Comparison of ENCODE assay signal across 1 cellular context in the genomic region with DNA sequence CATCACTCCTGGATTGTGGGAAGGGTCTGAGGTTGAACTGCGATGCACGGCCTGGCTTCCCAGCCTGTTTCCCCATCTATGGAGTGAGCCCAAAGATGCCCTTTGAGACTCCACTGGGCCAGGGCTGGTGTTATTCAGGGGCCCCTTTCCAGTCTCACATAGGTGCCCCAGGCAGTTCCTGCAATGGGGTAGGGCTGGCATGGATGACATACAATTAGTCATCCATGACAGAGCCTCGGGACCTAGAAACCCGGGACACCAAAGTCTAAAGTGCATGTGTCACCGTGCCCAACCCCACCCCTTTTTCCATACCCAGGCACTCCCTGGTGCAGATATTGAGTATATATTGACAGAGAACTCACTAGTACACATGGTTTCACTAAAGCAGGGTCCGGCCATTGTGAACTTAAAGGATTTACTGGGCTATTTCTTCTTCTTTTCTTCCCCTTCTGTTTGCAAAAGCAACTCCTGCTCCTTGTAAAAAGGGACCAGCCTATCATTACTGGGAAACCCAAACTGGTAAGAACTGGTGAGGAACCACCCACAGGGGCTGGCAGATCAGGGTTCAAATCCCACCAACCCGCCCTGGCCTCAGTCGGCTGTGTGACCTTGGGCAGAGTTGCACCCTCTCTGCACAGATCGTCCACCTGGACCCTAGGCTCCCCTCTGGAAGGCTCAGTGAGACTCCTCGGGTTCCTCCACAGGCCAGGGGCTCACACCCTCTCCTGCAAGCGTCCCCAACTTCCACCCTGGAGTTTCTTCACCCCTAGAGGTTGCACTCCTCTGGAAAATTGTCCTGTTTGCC.
A peak's percentile ranks its signal among the peaks of the same experiment; 100 is the strongest.
TF ChIP-seq lines count a peak whose summit lies in the region.

No MANE protein-coding gene starts in this region.

TF ChIP-seq in liver, 16 proteins besides CTCF, POLR2A, EP300 and RAD21 (continued from another document):
- TF ChIP-seq, protein P1, sequence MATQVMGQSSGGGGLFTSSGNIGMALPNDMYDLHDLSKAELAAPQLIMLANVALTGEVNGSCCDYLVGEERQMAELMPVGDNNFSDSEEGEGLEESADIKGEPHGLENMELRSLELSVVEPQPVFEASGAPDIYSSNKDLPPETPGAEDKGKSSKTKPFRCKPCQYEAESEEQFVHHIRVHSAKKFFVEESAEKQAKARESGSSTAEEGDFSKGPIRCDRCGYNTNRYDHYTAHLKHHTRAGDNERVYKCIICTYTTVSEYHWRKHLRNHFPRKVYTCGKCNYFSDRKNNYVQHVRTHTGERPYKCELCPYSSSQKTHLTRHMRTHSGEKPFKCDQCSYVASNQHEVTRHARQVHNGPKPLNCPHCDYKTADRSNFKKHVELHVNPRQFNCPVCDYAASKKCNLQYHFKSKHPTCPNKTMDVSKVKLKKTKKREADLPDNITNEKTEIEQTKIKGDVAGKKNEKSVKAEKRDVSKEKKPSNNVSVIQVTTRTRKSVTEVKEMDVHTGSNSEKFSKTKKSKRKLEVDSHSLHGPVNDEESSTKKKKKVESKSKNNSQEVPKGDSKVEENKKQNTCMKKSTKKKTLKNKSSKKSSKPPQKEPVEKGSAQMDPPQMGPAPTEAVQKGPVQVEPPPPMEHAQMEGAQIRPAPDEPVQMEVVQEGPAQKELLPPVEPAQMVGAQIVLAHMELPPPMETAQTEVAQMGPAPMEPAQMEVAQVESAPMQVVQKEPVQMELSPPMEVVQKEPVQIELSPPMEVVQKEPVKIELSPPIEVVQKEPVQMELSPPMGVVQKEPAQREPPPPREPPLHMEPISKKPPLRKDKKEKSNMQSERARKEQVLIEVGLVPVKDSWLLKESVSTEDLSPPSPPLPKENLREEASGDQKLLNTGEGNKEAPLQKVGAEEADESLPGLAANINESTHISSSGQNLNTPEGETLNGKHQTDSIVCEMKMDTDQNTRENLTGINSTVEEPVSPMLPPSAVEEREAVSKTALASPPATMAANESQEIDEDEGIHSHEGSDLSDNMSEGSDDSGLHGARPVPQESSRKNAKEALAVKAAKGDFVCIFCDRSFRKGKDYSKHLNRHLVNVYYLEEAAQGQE (IDR thresholded peaks at IDR 0.05), result peak; percentile 77
- TF ChIP-seq GABPA (IDR thresholded peaks at IDR 0.05 in 1 of 2, conservative IDR thresholded peaks at IDR 0.05 in 1 of 2), result peak in 1 of 2 donors; percentile 52
- TF ChIP-seq TAF1 (conservative IDR thresholded peaks at IDR 0.05), result no peak
- peak; percentile 91 for TF ChIP-seq HNF4G (IDR thresholded peaks at IDR 0.05)
- TF ChIP-seq, protein P2, sequence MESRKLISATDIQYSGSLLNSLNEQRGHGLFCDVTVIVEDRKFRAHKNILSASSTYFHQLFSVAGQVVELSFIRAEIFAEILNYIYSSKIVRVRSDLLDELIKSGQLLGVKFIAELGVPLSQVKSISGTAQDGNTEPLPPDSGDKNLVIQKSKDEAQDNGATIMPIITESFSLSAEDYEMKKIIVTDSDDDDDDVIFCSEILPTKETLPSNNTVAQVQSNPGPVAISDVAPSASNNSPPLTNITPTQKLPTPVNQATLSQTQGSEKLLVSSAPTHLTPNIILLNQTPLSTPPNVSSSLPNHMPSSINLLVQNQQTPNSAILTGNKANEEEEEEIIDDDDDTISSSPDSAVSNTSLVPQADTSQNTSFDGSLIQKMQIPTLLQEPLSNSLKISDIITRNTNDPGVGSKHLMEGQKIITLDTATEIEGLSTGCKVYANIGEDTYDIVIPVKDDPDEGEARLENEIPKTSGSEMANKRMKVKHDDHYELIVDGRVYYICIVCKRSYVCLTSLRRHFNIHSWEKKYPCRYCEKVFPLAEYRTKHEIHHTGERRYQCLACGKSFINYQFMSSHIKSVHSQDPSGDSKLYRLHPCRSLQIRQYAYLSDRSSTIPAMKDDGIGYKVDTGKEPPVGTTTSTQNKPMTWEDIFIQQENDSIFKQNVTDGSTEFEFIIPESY (IDR thresholded peaks at IDR 0.05), result no peak
- no peak for TF ChIP-seq NR2F2 (IDR thresholded peaks at IDR 0.05)
- TF ChIP-seq JUND (IDR thresholded peaks at IDR 0.05), result peak; percentile 94 to 97
- TF ChIP-seq, protein P3, sequence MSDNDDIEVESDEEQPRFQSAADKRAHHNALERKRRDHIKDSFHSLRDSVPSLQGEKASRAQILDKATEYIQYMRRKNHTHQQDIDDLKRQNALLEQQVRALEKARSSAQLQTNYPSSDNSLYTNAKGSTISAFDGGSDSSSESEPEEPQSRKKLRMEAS (IDR thresholded peaks at IDR 0.05), result no peak
- TF ChIP-seq YY1 (IDR thresholded peaks at IDR 0.05), result peak; percentile 95
- TF ChIP-seq EGR1 (IDR thresholded peaks at IDR 0.05; ENCODE audit: low read depth in 2 of 2), result peak; percentile 49 to 55
- TF ChIP-seq, protein P4, sequence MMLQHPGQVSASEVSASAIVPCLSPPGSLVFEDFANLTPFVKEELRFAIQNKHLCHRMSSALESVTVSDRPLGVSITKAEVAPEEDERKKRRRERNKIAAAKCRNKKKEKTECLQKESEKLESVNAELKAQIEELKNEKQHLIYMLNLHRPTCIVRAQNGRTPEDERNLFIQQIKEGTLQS (IDR thresholded peaks at IDR 0.05), result peak; percentile 84
- TF ChIP-seq FOXA1 (IDR thresholded peaks at IDR 0.05), result peak; percentile 78
- TF ChIP-seq SP1 (IDR thresholded peaks at IDR 0.05), result peak; percentile 98
- peak; percentile 63 for TF ChIP-seq FOXA2 (IDR thresholded peaks at IDR 0.05)
